8 cellular contexts compared by ENCODE assay signal in genomic region chr1:28507646-28508434, GRCh38. TPM values are rescaled to one million over a fixed set of nuclear protein-coding genes. Genes with fewer than 3 reads are reported as not detected.
DNase-seq lines count a peak whose midpoint lies in the region; ATAC-seq and TF ChIP-seq lines count a peak whose summit lies in the region.

No MANE protein-coding gene starts in this region.

- intact Hi-C loops in heart left ventricle (cut with DNase I) (loop anchor here in 2 of 10 donors (5.0 to 10.0 kb wide), 2 partner anchors 73 to 261 kb away; no protein-coding TSS in a partner anchor), left ventricle myocardium superior (cut with micrococcal nuclease) (no loop called here), lower leg skin (cut with DNase I; ENCODE audit: low total_unique reads) (no loop called here), tibial artery (cut with DNase I; ENCODE audit: low total_unique reads) (loop anchor here (10.0 kb wide), 1 partner anchor 253 kb away; the partner anchor contains the start of gene SESN2)

- 44 to 61% (median 52%) methylated on average over 10 of the region's 10 CpGs for WGBS in heart left ventricle, 4 donors
- 32 to 36% methylated on average over 10 of the region's 10 CpGs for WGBS in lower leg skin, 2 donors

- H3K9me3 ChIP-seq in heart left ventricle: no peaks in the 10 kb centered on the region
- H3K9me3 ChIP-seq in tibial artery: no peaks in the 10 kb centered on the region

- H3K27me3 ChIP-seq in heart left ventricle (no peaks in the 10 kb centered on the region), tibial artery (no peaks in the 10 kb centered on the region)

- TF ChIP-seq POLR2A in heart left ventricle (IDR thresholded peaks at IDR 0.05) (no peak), lower leg skin (IDR thresholded peaks at IDR 0.05) (no peak)

- H3K4me3 ChIP-seq in heart left ventricle (peak overlapping the region in 11 of 12 donors; percentile 66 to 86 (median 77)), lower leg skin (ENCODE audit: low read depth, poor library complexity, severe bottlenecking) (peak overlapping the region; percentile 61), tibial artery (peak overlapping the region; percentile 70 to 75)

- DNase-seq in heart left ventricle: no peak
- DNase-seq in left ventricle myocardium superior: no peak
- peak; percentile 34 for DNase-seq in activated naive CD4-positive, alpha-beta T cell treated with anti-CD3 and anti-CD28 coated beads, Interleukin-2, amount 50 U/mL, for 16 hours
- no peak for DNase-seq in lower leg skin (ENCODE audit: low spot score in 2 of 2)
- no peak for DNase-seq in tibial artery
- no peak for DNase-seq in ureter (ENCODE audit: low spot score)

- H3K27ac ChIP-seq in heart left ventricle (peak overlapping the region in 7 of 12 donors; percentile 81 to 94 (median 87)), tibial artery (peak overlapping the region; percentile 79 to 92)

- peaks cover 0 to 56% (median 50%) of the 10 kb centered on the region in 9 donors for H3K36me3 ChIP-seq in heart left ventricle
- peaks cover 40 to 49% (median 47%) of the 10 kb centered on the region in 3 donors for H3K36me3 ChIP-seq in tibial artery

- ATAC-seq in heart left ventricle: no peak
- ATAC-seq in left ventricle myocardium superior: no peak
- no peak for ATAC-seq in HG03442 (IDR thresholded peaks at IDR 0.05; ENCODE audit: unreplicated experiment)
- ATAC-seq in HG03159 (IDR thresholded peaks at IDR 0.05; ENCODE audit: unreplicated experiment): no peak

- H3K4me1 ChIP-seq in heart left ventricle (peaks cover 6 to 56% (median 34%) of the 10 kb centered on the region in 12 donors), tibial artery (peaks cover 0 to 56% (median 39%) of the 10 kb centered on the region in 4 donors)

- TF ChIP-seq CTCF in heart left ventricle (IDR thresholded peaks at IDR 0.05) (no peak), lower leg skin (IDR thresholded peaks at IDR 0.05) (no peak), tibial artery (IDR thresholded peaks at IDR 0.05) (no peak)

RNA-seq across cellular contexts. Expression of gene RCC1, which starts 2.0 kb away (rescaled TPM):
- total RNA-seq in heart left ventricle (10 to 100 TPM in 2 of 9 donors, 1 to 10 TPM in 7; 2.4 to 20.1 (median 5.0) TPM), left ventricle myocardium superior (8.0 TPM), lower leg skin (10 to 100 TPM; 14.7 to 18.3 (median 15.2) TPM), ureter (35.1 TPM)
- polyA plus RNA-seq in heart left ventricle: 10 to 100 TPM in 1 of 2 donors, 1 to 10 TPM in 1; 3.4 to 24.1 TPM

RNA-seq across cellular contexts. Expression of gene TRNAU1AP, which starts 45.0 kb away (rescaled TPM):
- total RNA-seq in heart left ventricle (10 to 100 TPM in 8 of 9 donors, 1 to 10 TPM in 1; 7.9 to 26.6 (median 15.5) TPM), left ventricle myocardium superior (14.5 TPM), lower leg skin (10 to 100 TPM; 11.8 to 24.9 (median 19.3) TPM), ureter (31.3 TPM)
- 10 to 100 TPM; 15.1 to 16.8 TPM for polyA plus RNA-seq in heart left ventricle
